ENCODE assay signal across 10 cellular contexts in genomic region chr3:72816843-72817485, GRCh38. TPM values are rescaled to one million over a fixed set of nuclear protein-coding genes. Genes with fewer than 3 reads are reported as not detected.
DNase-seq lines count a peak whose midpoint lies in the region; ATAC-seq and TF ChIP-seq lines count a peak whose summit lies in the region.
"Had no signal": no experiment of that assay in that cellular context is flagged by ENCODE, and none has a peak within 500 bp of the region (broad histone marks: within the 10 kb centered on the region; RNA-seq: fewer than 3 reads in every experiment).

No MANE protein-coding gene starts in this region.

- H3K27me3 ChIP-seq in lower lobe of right lung (ENCODE audit: low read depth) (no peaks in the 10 kb centered on the region), testis (no peaks in the 10 kb centered on the region)

- H3K27ac Mint-ChIP-seq in activated CD8-positive, alpha-beta T cell treated with anti-CD3 and anti-CD28 coated beads, Interleukin-2, amount 10 ng/mL, durations not matched to agents 7 days and 5 days: peak overlapping the region; percentile 36

- intact Hi-C loops in lower lobe of right lung (cut with DNase I) (no loop called here), testis (cut with DNase I; ENCODE audit: low total_unique reads) (no loop called here)

- peaks cover 14% of the 10 kb centered on the region for H3K4me1 Mint-ChIP-seq in activated CD8-positive, alpha-beta T cell treated with anti-CD3 and anti-CD28 coated beads, Interleukin-2, amount 10 ng/mL, durations not matched to agents 7 days and 5 days (ENCODE audit: low read depth)

- TF ChIP-seq POLR2A in testis (IDR thresholded peaks at IDR 0.05): no peak

- 81 to 86% methylated on average over 4 of the region's 4 CpGs for WGBS in testis, 2 donors

- H3K9me3 Mint-ChIP-seq in activated CD8-positive, alpha-beta T cell treated with anti-CD3 and anti-CD28 coated beads, Interleukin-2, amount 10 ng/mL, durations not matched to agents 7 days and 5 days (ENCODE audit: insufficient read depth): no peaks in the 10 kb centered on the region
- H3K9me3 Mint-ChIP-seq: naive thymus-derived CD8-positive, alpha-beta T cell had no signal

- no peak overlapping the region for H3K4me3 ChIP-seq in lower lobe of right lung
- no peak overlapping the region for H3K4me3 ChIP-seq in testis

- H3K4me3 Mint-ChIP-seq in activated CD8-positive, alpha-beta T cell treated with anti-CD3 and anti-CD28 coated beads, Interleukin-2, amount 10 ng/mL, durations not matched to agents 7 days and 5 days: no peak overlapping the region
- H3K4me3 Mint-ChIP-seq: naive thymus-derived CD8-positive, alpha-beta T cell had no signal

- H3K27ac ChIP-seq in lower lobe of right lung (no peak overlapping the region), testis (no peak overlapping the region)

- no peak for TF ChIP-seq CTCF in lower lobe of right lung (IDR thresholded peaks at IDR 0.05)
- no peak for TF ChIP-seq CTCF in testis (IDR thresholded peaks at IDR 0.05)

- H3K36me3 ChIP-seq in lower lobe of right lung (peaks cover 4% of the 10 kb centered on the region), testis (ENCODE audit: low read depth, missing control alignments) (no peaks in the 10 kb centered on the region)

- POLR2A ChIA-PET in activated CD8-positive, alpha-beta T cell treated with anti-CD3 and anti-CD28 coated beads, Interleukin-2, amount 10 ng/mL, durations not matched to agents 7 days and 5 days (lab: Charles Lee): interaction anchor here (1.2 kb wide), 1 partner anchor 150 kb away, joined by 4 read pairs; no protein-coding TSS in a partner anchor

- H3K9me3 ChIP-seq in lower lobe of right lung (no peaks in the 10 kb centered on the region), testis (no peaks in the 10 kb centered on the region)

- no peak for DNase-seq in activated CD8-positive, alpha-beta T cell treated with anti-CD3 and anti-CD28 coated beads, Interleukin-2, amount 10 ng/mL, durations not matched to agents 7 days and 5 days
- DNase-seq in HT-29 (ENCODE audit: low spot score) (no peak), lower lobe of right lung (no peak), testis (no peak)
- DNase-seq: activated CD4-positive, alpha-beta T cell treated with anti-CD3 and anti-CD28 coated beads, Interleukin-2, amount 50 U/mL, for 1 hour; naive thymus-derived CD8-positive, alpha-beta T cell; PC-3 had no signal

- ATAC-seq in GM18868 (IDR thresholded peaks at IDR 0.05; ENCODE audit: unreplicated experiment): peak; percentile 77
- peak; percentile 46 for ATAC-seq in GM21367 (IDR thresholded peaks at IDR 0.05; ENCODE audit: unreplicated experiment)
- peak; percentile 58 for ATAC-seq in HG03108 (IDR thresholded peaks at IDR 0.05; ENCODE audit: unreplicated experiment)
- no peak for ATAC-seq in activated CD8-positive, alpha-beta T cell treated with anti-CD3 and anti-CD28 coated beads, Interleukin-2, amount 10 ng/mL, durations not matched to agents 7 days and 5 days
- ATAC-seq in lower lobe of right lung: no peak
- ATAC-seq: naive thymus-derived CD8-positive, alpha-beta T cell; PC-3 had no signal

- H3K36me3 Mint-ChIP-seq in activated CD8-positive, alpha-beta T cell treated with anti-CD3 and anti-CD28 coated beads, Interleukin-2, amount 10 ng/mL, durations not matched to agents 7 days and 5 days (ENCODE audit: low read depth): peaks cover 33% of the 10 kb centered on the region

- CTCF ChIA-PET in activated CD8-positive, alpha-beta T cell treated with anti-CD3 and anti-CD28 coated beads, Interleukin-2, amount 10 ng/mL, durations not matched to agents 7 days and 5 days (lab: Charles Lee): interaction anchor here (1.0 to 2.1 kb wide), 4 partner anchors 151 to 1106 kb away, joined by 3 to 12 read pairs (median 6); no protein-coding TSS in a partner anchor

- H3K4me1 ChIP-seq in lower lobe of right lung (peaks cover 21% of the 10 kb centered on the region), testis (peaks cover 15% of the 10 kb centered on the region)

- no peaks in the 10 kb centered on the region for H3K27me3 Mint-ChIP-seq in activated CD8-positive, alpha-beta T cell treated with anti-CD3 and anti-CD28 coated beads, Interleukin-2, amount 10 ng/mL, durations not matched to agents 7 days and 5 days (ENCODE audit: low read depth)
- H3K27me3 Mint-ChIP-seq: naive thymus-derived CD8-positive, alpha-beta T cell had no signal

RNA-seq across cellular contexts. Expression of gene SHQ1, which starts 31.3 kb away (rescaled TPM):
- 10 to 100 TPM; 27.2 to 28.0 TPM for total RNA-seq in activated CD8-positive, alpha-beta T cell treated with anti-CD3 and anti-CD28 coated beads, Interleukin-2, amount 10 ng/mL, durations not matched to agents 7 days and 5 days
- total RNA-seq in HT-29 (2014; rRNA removed; shearing (Covaris generic)): 7.2 and 11.2 TPM in 2 replicates
- total RNA-seq in lower lobe of right lung (16.8 TPM), testis (10 to 100 TPM; 21.2 to 26.9 TPM)
- 20.1 TPM for polyA plus RNA-seq in testis (ENCODE audit: insufficient read depth, low read depth, low replicate concordance)

Comparison
In these comparisons a context has a peak if more than half of its experiments do, and no peak if none do; other contexts are left out.
1. ATAC-seq: peak in GM18868 (single experiment), GM21367 (single experiment) and HG03108 (single experiment); none in activated CD8-positive, alpha-beta T cell treated with anti-CD3 and anti-CD28 coated beads, Interleukin-2, amount 10 ng/mL, durations not matched to agents 7 days and 5 days (single experiment) and lower lobe of right lung (0 of 2).